8 cellular contexts compared by ENCODE assay signal in genomic region chr6:63635563-63636515, GRCh38. TPM values are rescaled to one million over a fixed set of nuclear protein-coding genes. Genes with fewer than 3 reads are reported as not detected.
DNase-seq lines count a peak whose midpoint lies in the region; ATAC-seq lines count a peak whose summit lies in the region.

Gene PHF3 (plus strand): TSS chr6:63635802. CDS start chr6:63646552, 10,750 bp downstream.

- peak; percentile 87 for ATAC-seq in GM21360 (IDR thresholded peaks at IDR 0.05; ENCODE audit: unreplicated experiment)

- DNase-seq in COR-L47 (lab: John Stamatoyannopoulos, UW) (peak; percentile 93), HT1080 (ENCODE audit: low read depth) (peak; percentile 87), NOMO-1 (lab: John Stamatoyannopoulos, UW; ENCODE audit: unreplicated experiment in 2 of 2) (peak; percentile 87 to 89), medulla oblongata (ENCODE audit: extremely low spot score) (peak; percentile 94)
- peak; percentile 86 for DNase-seq in effector CD8-positive, alpha-beta T cell (lab: John Stamatoyannopoulos, UW)
- DNase-seq in stimulated activated CD8-positive, alpha-beta memory T cell treated with anti-CD3 and anti-CD28 coated beads, Interleukin-12 subunit alpha, Interleukin-12 subunit beta, amount 100 ng/mL, for 1 hour (ENCODE audit: low read depth), result peak; percentile 86

- CTCF ChIA-PET in activated CD8-positive, alpha-beta memory T cell treated with anti-CD3 and anti-CD28 coated beads for 36 hours (lab: Charles Lee), result interaction anchor here (0.6 to 1.5 kb wide), 2 partner anchors 37 to 127 kb away, joined by 4 to 8 read pairs; no protein-coding TSS in a partner anchor

- POLR2A ChIA-PET in activated CD8-positive, alpha-beta memory T cell treated with anti-CD3 and anti-CD28 coated beads for 36 hours (lab: Charles Lee), result interaction anchor here (1.6 to 2.2 kb wide), 2 partner anchors 13 to 62 kb away, joined by 4 to 14 read pairs; no protein-coding TSS in a partner anchor

RNA-seq across cellular contexts. Expression of gene PHF3, which starts in this region (rescaled TPM):
- total RNA-seq in HT1080 (2014; rRNA removed; shearing (Covaris generic)), result 37.6 and 39.9 TPM in 2 replicates
- 14.9 and 19.9 TPM in 2 replicates for polyA plus RNA-seq in HT1080 (2015; cell fraction: cytosol; rRNA removed)
- polyA plus RNA-seq in HT1080 (2015; cell fraction: nucleus; rRNA removed), result 27.5 and 30.2 TPM in 2 replicates
- 10 to 100 TPM; 40.4 to 41.4 TPM for total RNA-seq in activated CD8-positive, alpha-beta memory T cell treated with anti-CD3 and anti-CD28 coated beads for 36 hours

Comparison
In these comparisons a context has a peak if more than half of its experiments do, and no peak if none do; other contexts are left out.
1. Peak in every context shown above with its lines: DNase-seq and ATAC-seq.